14 cellular contexts compared by ENCODE assay signal in the genomic region with DNA sequence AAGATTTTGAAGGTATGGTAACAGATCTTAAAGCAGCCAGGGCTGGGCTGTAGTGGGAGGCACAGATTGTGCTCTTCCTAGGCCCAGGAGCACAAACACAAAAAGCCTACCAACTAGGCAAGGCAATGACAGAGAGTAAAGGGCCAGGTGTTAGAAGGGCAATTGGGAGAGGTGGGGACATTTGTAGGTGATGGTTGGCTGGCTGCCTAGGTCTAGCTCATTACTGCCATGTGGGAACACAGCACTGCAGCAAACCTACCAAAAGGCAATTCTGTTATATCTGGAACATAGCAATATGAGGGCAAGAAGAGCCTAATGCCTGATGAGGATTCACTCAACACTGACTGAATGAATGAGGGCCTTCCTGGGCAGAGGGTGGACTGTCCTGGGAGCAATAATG. TPM values are rescaled to one million over a fixed set of nuclear protein-coding genes. Genes with fewer than 3 reads are reported as not detected.
DNase-seq lines count a peak whose midpoint lies in the region; ATAC-seq and TF ChIP-seq lines count a peak whose summit lies in the region.
"Had no signal": no experiment of that assay in that cellular context is flagged by ENCODE, and none has a peak within 500 bp of the region (broad histone marks: within the 10 kb centered on the region; RNA-seq: fewer than 3 reads in every experiment).

No MANE protein-coding gene starts in this region.

- peaks cover 40% of the 10 kb centered on the region for H3K36me3 Mint-ChIP-seq in activated CD4-positive, alpha-beta T cell treated with anti-CD3 and anti-CD28 coated beads for 36 hours (ENCODE audit: low read depth)
- H3K36me3 Mint-ChIP-seq in IgD-negative memory B cell (peaks cover 12% of the 10 kb centered on the region), nephron (ENCODE audit: low read depth) (peaks cover 32% of the 10 kb centered on the region)
- H3K36me3 Mint-ChIP-seq in activated T-helper 2 cell treated with anti-CD3 and anti-CD28 coated beads, Interferon-gamma antibody, Interleukin-2, Interleukin-4, amounts not matched to agents 10 μg/mL and 5 μg/mL and 100 μg/mL, durations not matched to agents 14 hours and 24 hours and 36 hours (ENCODE audit: low read depth): peaks cover 48% of the 10 kb centered on the region

- intact Hi-C loops in activated CD4-positive, alpha-beta T cell treated with anti-CD3 and anti-CD28 coated beads for 36 hours (cut with DNase I, micrococcal nuclease): no loop called here
- intact Hi-C loops in activated T-helper 2 cell treated with anti-CD3 and anti-CD28 coated beads, Interferon-gamma antibody, Interleukin-2, Interleukin-4, amounts not matched to agents 10 μg/mL and 5 μg/mL and 100 μg/mL, durations not matched to agents 14 hours and 24 hours and 36 hours (cut with micrococcal nuclease): no loop called here

- CTCF ChIA-PET in activated CD4-positive, alpha-beta T cell treated with anti-CD3 and anti-CD28 coated beads for 36 hours (lab: Charles Lee): no interaction called here

- peak overlapping the region; percentile 37 for H3K27ac Mint-ChIP-seq in activated CD4-positive, alpha-beta T cell treated with anti-CD3 and anti-CD28 coated beads for 36 hours
- H3K27ac Mint-ChIP-seq in IgD-negative memory B cell (peak overlapping the region in 2 of 3 donors; percentile 31 to 32), nephron (peak overlapping the region in 2 of 3 experiments; percentile 39 to 70)
- H3K27ac Mint-ChIP-seq in activated T-helper 2 cell treated with anti-CD3 and anti-CD28 coated beads, Interferon-gamma antibody, Interleukin-2, Interleukin-4, amounts not matched to agents 10 μg/mL and 5 μg/mL and 100 μg/mL, durations not matched to agents 14 hours and 24 hours and 36 hours: peak overlapping the region; percentile 73

- ATAC-seq in activated CD4-positive, alpha-beta T cell treated with anti-CD3 and anti-CD28 coated beads for 36 hours: no peak
- ATAC-seq in HG02970 (IDR thresholded peaks at IDR 0.05; ENCODE audit: low FRiP score, unreplicated experiment): no peak
- ATAC-seq in HG03439 (IDR thresholded peaks at IDR 0.05; ENCODE audit: unreplicated experiment): no peak

- no peak for DNase-seq in activated CD4-positive, alpha-beta T cell treated with anti-CD3 and anti-CD28 coated beads for 36 hours
- no peak for DNase-seq in activated CD4-positive, alpha-beta T cell treated with anti-CD3 and anti-CD28 coated beads for 48 hours
- DNase-seq in activated T-helper 2 cell treated with anti-CD3 and anti-CD28 coated beads, Interferon-gamma antibody, Interleukin-2, Interleukin-4, amounts not matched to agents 10 μg/mL and 5 μg/mL and 100 μg/mL, durations not matched to agents 14 hours and 24 hours and 36 hours (ENCODE audit: low spot score): no peak
- DNase-seq in LoVo (ENCODE audit: low spot score): no peak
- DNase-seq: erythroblast, mesenchymal stem cell, NCI-H187 treated with DMSO at 0.1 percent for 48 hours, NCI-H524 treated with DMSO at 0.1 percent for 48 hours, SHP77, WERI-Rb-1 had no signal

- no peak for TF ChIP-seq CTCF in nephron (IDR thresholded peaks at IDR 0.05; ENCODE audit: unreplicated experiment in 3 of 3)

- no peaks in the 10 kb centered on the region for H3K27me3 Mint-ChIP-seq in activated CD4-positive, alpha-beta T cell treated with anti-CD3 and anti-CD28 coated beads for 36 hours
- no peaks in the 10 kb centered on the region for H3K27me3 Mint-ChIP-seq in IgD-negative memory B cell
- H3K27me3 Mint-ChIP-seq in activated T-helper 2 cell treated with anti-CD3 and anti-CD28 coated beads, Interferon-gamma antibody, Interleukin-2, Interleukin-4, amounts not matched to agents 10 μg/mL and 5 μg/mL and 100 μg/mL, durations not matched to agents 14 hours and 24 hours and 36 hours (ENCODE audit: low read depth): no peaks in the 10 kb centered on the region
- no peaks in the 10 kb centered on the region for H3K27me3 Mint-ChIP-seq in nephron (ENCODE audit: low read depth)

- H3K9me3 Mint-ChIP-seq in activated CD4-positive, alpha-beta T cell treated with anti-CD3 and anti-CD28 coated beads for 36 hours (ENCODE audit: low read depth): no peaks in the 10 kb centered on the region
- no peaks in the 10 kb centered on the region for H3K9me3 Mint-ChIP-seq in IgD-negative memory B cell
- no peaks in the 10 kb centered on the region for H3K9me3 Mint-ChIP-seq in activated T-helper 2 cell treated with anti-CD3 and anti-CD28 coated beads, Interferon-gamma antibody, Interleukin-2, Interleukin-4, amounts not matched to agents 10 μg/mL and 5 μg/mL and 100 μg/mL, durations not matched to agents 14 hours and 24 hours and 36 hours
- H3K9me3 Mint-ChIP-seq in nephron: no peaks in the 10 kb centered on the region

- peaks cover 48% of the 10 kb centered on the region for H3K4me1 Mint-ChIP-seq in activated CD4-positive, alpha-beta T cell treated with anti-CD3 and anti-CD28 coated beads for 36 hours
- peaks cover 5 to 13% (median 11%) of the 10 kb centered on the region in 3 donors for H3K4me1 Mint-ChIP-seq in IgD-negative memory B cell
- peaks cover 32% of the 10 kb centered on the region for H3K4me1 Mint-ChIP-seq in activated T-helper 2 cell treated with anti-CD3 and anti-CD28 coated beads, Interferon-gamma antibody, Interleukin-2, Interleukin-4, amounts not matched to agents 10 μg/mL and 5 μg/mL and 100 μg/mL, durations not matched to agents 14 hours and 24 hours and 36 hours (ENCODE audit: low read depth)
- H3K4me1 Mint-ChIP-seq in nephron: peaks cover 63% of the 10 kb centered on the region

- POLR2A ChIA-PET in activated CD4-positive, alpha-beta T cell treated with anti-CD3 and anti-CD28 coated beads for 36 hours (lab: Charles Lee): no interaction called here

- no peak overlapping the region for H3K4me3 Mint-ChIP-seq in activated CD4-positive, alpha-beta T cell treated with anti-CD3 and anti-CD28 coated beads for 36 hours
- no peak overlapping the region for H3K4me3 Mint-ChIP-seq in IgD-negative memory B cell
- no peak overlapping the region for H3K4me3 Mint-ChIP-seq in activated T-helper 2 cell treated with anti-CD3 and anti-CD28 coated beads, Interferon-gamma antibody, Interleukin-2, Interleukin-4, amounts not matched to agents 10 μg/mL and 5 μg/mL and 100 μg/mL, durations not matched to agents 14 hours and 24 hours and 36 hours (ENCODE audit: low read depth)
- H3K4me3 Mint-ChIP-seq in nephron: peak overlapping the region in 1 of 3 experiments; percentile 2

RNA-seq across cellular contexts. Expression of gene ARHGEF3, which starts 30.4 kb away (rescaled TPM):
- total RNA-seq in activated CD4-positive, alpha-beta T cell treated with anti-CD3 and anti-CD28 coated beads for 36 hours: 10 to 100 TPM; 34.4 to 38.3 TPM
- polyA plus RNA-seq in IgD-negative memory B cell: 39.1 TPM
- 38.3 and 38.6 TPM in 2 replicates for total RNA-seq in activated T-helper 2 cell treated with anti-CD3 and anti-CD28 coated beads, Interferon-gamma antibody, Interleukin-2, Interleukin-4, amounts not matched to agents 10 μg/mL and 5 μg/mL and 100 μg/mL, durations not matched to agents 14 hours and 24 hours and 36 hours
